9 cellular contexts compared by ENCODE assay signal in genomic region chr9:99000480-99001395, GRCh38. TPM values are rescaled to one million over a fixed set of nuclear protein-coding genes. Genes with fewer than 3 reads are reported as not detected.
DNase-seq lines count a peak whose midpoint lies in the region; ATAC-seq, FAIRE-seq and TF ChIP-seq lines count a peak whose summit lies in the region.
"Had no signal": no experiment of that assay in that cellular context is flagged by ENCODE, and none has a peak within 500 bp of the region (broad histone marks: within the 10 kb centered on the region; RNA-seq: fewer than 3 reads in every experiment).

No MANE protein-coding gene starts in this region.

- no peak overlapping the region for H2AFZ ChIP-seq in endothelial cell of umbilical vein (ENCODE audit: low read depth, low read length)

- H4K20me1 ChIP-seq in endothelial cell of umbilical vein (replicated peaks; ENCODE audit: control insufficient read depth, extremely low read depth, insufficient read depth, low read length): no peaks in the 10 kb centered on the region

- ATAC-seq in HG02870 (IDR thresholded peaks at IDR 0.05; ENCODE audit: unreplicated experiment) (peak; percentile 60), natural killer cell (peak; percentile 59 to 90 (median 80)), upper lobe of left lung (ENCODE audit: low FRiP score in 2 of 2) (peak in 1 of 2 donors; percentile 66)
- peak; percentile 75 for ATAC-seq in activated CD8-positive, alpha-beta T cell treated with anti-CD3 and anti-CD28 coated beads for 36 hours

- 50 to 80% methylated on average over 2 to 5 of the region's 5 CpGs for WGBS in upper lobe of left lung, 2 donors

- H3K4me3 ChIP-seq in endothelial cell of umbilical vein (replicated peaks in 1 of 3; ENCODE audit: insufficient read depth in 1 of 3, low read depth in 1 of 3, low read length in 3 of 3) (no peak overlapping the region), upper lobe of left lung (no peak overlapping the region)

- intact Hi-C loops in activated CD8-positive, alpha-beta T cell treated with anti-CD3 and anti-CD28 coated beads for 36 hours (cut with micrococcal nuclease): loop anchor here (1.0 to 5.0 kb wide), 2 partner anchors 140 to 153 kb away; no protein-coding TSS in a partner anchor
- intact Hi-C loops in endothelial cell of umbilical vein (cut with micrococcal nuclease) (loop anchor here (1.0 kb wide), 3 partner anchors 140 to 184 kb away; no protein-coding TSS in a partner anchor), natural killer cell (cut with micrococcal nuclease) (loop anchor here (1.0 kb wide), 1 partner anchor 140 kb away; no protein-coding TSS in a partner anchor)

- peaks cover 13% of the 10 kb centered on the region for H3K4me1 Mint-ChIP-seq in activated CD8-positive, alpha-beta T cell treated with anti-CD3 and anti-CD28 coated beads for 36 hours (ENCODE audit: low read depth)
- H3K4me1 Mint-ChIP-seq in natural killer cell: peaks cover 46 to 47% of the 10 kb centered on the region in 2 donors

- no peak overlapping the region for H3K27ac Mint-ChIP-seq in activated CD8-positive, alpha-beta T cell treated with anti-CD3 and anti-CD28 coated beads for 36 hours
- H3K27ac Mint-ChIP-seq in natural killer cell: peak overlapping the region in 1 of 2 donors; percentile 54
- H3K27ac Mint-ChIP-seq: activated naive CD8-positive, alpha-beta T cell had no signal

- FAIRE-seq in endothelial cell of umbilical vein (lab: Jason Lieb, UNC): peak; percentile 70

- H3K9me3 ChIP-seq in endothelial cell of umbilical vein (replicated peaks; ENCODE audit: control insufficient read depth, insufficient read depth, low read length): no peaks in the 10 kb centered on the region
- H3K9me3 ChIP-seq in upper lobe of left lung: no peaks in the 10 kb centered on the region

- CTCF ChIA-PET in activated CD8-positive, alpha-beta T cell treated with anti-CD3 and anti-CD28 coated beads for 36 hours (lab: Charles Lee): interaction anchor here (0.6 to 14.7 kb wide), 26 partner anchors 9 to 194 kb away, joined by 3 to 258 read pairs (median 4); no protein-coding TSS in a partner anchor
- CTCF ChIA-PET in endothelial cell of umbilical vein (lab: Charles Lee): interaction anchor here (1.0 to 7.5 kb wide), 11 partner anchors 12 to 184 kb away, joined by 3 to 181 read pairs (median 5); partner anchors contain the start of gene TGFBR1

- no peak overlapping the region for H3K4me2 ChIP-seq in endothelial cell of umbilical vein (ENCODE audit: insufficient read depth, low read length)

- no peaks in the 10 kb centered on the region for H3K36me3 ChIP-seq in endothelial cell of umbilical vein (ENCODE audit: control insufficient read depth in 2 of 2, extremely low read depth in 1 of 2, insufficient read depth in 2 of 2, low read length in 2 of 2)
- H3K36me3 ChIP-seq in upper lobe of left lung: no peaks in the 10 kb centered on the region

- H3K27ac ChIP-seq in endothelial cell of umbilical vein (ENCODE audit: insufficient read depth, low read depth, low read length): no peak overlapping the region
- no peak overlapping the region for H3K27ac ChIP-seq in upper lobe of left lung

- TF ChIP-seq POLR2A in endothelial cell of umbilical vein (IDR thresholded peaks at IDR 0.05; ENCODE audit: low read depth, low read length) (no peak), upper lobe of left lung (IDR thresholded peaks at IDR 0.05) (no peak)

- H3K9ac ChIP-seq in endothelial cell of umbilical vein (replicated peaks; ENCODE audit: extremely low read depth, insufficient read depth, low read length): no peak overlapping the region

- no peak overlapping the region for H3K4me3 Mint-ChIP-seq in activated CD8-positive, alpha-beta T cell treated with anti-CD3 and anti-CD28 coated beads for 36 hours
- H3K4me3 Mint-ChIP-seq in natural killer cell: no peak overlapping the region
- H3K4me3 Mint-ChIP-seq: activated naive CD8-positive, alpha-beta T cell had no signal

- DNase-seq in EH (ENCODE audit: low read depth) (peak; percentile 79), NCI-H69 (lab: John Stamatoyannopoulos, UW) (peak; percentile 71), endothelial cell of umbilical vein (ENCODE audit: low read depth, low spot score) (peak; percentile 60), natural killer cell (peak; percentile 47), upper lobe of left lung (peak; percentile 4 to 62), GOT3 (lab: John Stamatoyannopoulos, UW) (no peak)
- peak; percentile 79 for DNase-seq in activated CD8-positive, alpha-beta T cell treated with anti-CD3 and anti-CD28 coated beads for 36 hours

- no peaks in the 10 kb centered on the region for H3K36me3 Mint-ChIP-seq in activated CD8-positive, alpha-beta T cell treated with anti-CD3 and anti-CD28 coated beads for 36 hours (ENCODE audit: low read depth)
- H3K36me3 Mint-ChIP-seq in natural killer cell: no peaks in the 10 kb centered on the region
- H3K36me3 Mint-ChIP-seq: activated naive CD8-positive, alpha-beta T cell had no signal

- dilution Hi-C loops in endothelial cell of umbilical vein (cut with MboI; ENCODE audit: extremely low pct_ligation_motif_present, low sequenced_read_pairs): no loop called here

- H3K9me3 Mint-ChIP-seq in activated CD8-positive, alpha-beta T cell treated with anti-CD3 and anti-CD28 coated beads for 36 hours: no peaks in the 10 kb centered on the region
- no peaks in the 10 kb centered on the region for H3K9me3 Mint-ChIP-seq in natural killer cell

- no peaks in the 10 kb centered on the region for H3K79me2 ChIP-seq in endothelial cell of umbilical vein (ENCODE audit: control insufficient read depth, insufficient read depth, low read length)

- peak; percentile 83 for TF ChIP-seq CTCF in activated CD8-positive, alpha-beta T cell treated with anti-CD3 and anti-CD28 coated beads for 36 hours (IDR thresholded peaks at IDR 0.05)
- TF ChIP-seq CTCF in endothelial cell of umbilical vein (IDR thresholded peaks at IDR 0.05; ENCODE audit: extremely low read depth in 1 of 2, insufficient read depth in 1 of 2, low read depth in 1 of 2, low read length in 2 of 2) (peak; percentile 54 to 62), natural killer cell (IDR thresholded peaks at IDR 0.05) (peak; percentile 76), upper lobe of left lung (IDR thresholded peaks at IDR 0.05) (peak; percentile 54 to 78 (median 72))

- H3K9me1 ChIP-seq in endothelial cell of umbilical vein (replicated peaks; ENCODE audit: control insufficient read depth, extremely low read depth, insufficient read depth, low read length): no peaks in the 10 kb centered on the region

- BruUV-seq in endothelial cell of umbilical vein (replicated peaks; lab: Mats Ljungman, UMichigan): no TSS peak

- H3K27me3 ChIP-seq in endothelial cell of umbilical vein (ENCODE audit: control insufficient read depth in 2 of 2, insufficient read depth in 2 of 2, low read length in 2 of 2) (peaks cover 0 to 6% of the 10 kb centered on the region in 2 experiments), upper lobe of left lung (no peaks in the 10 kb centered on the region)

- H3K4me1 ChIP-seq in endothelial cell of umbilical vein (ENCODE audit: control insufficient read depth, extremely low read depth, insufficient read depth, low read length) (no peaks in the 10 kb centered on the region), upper lobe of left lung (peaks cover 4 to 14% (median 9%) of the 10 kb centered on the region in 4 donors)

- no peak for TF ChIP-seq EP300 in upper lobe of left lung (IDR thresholded peaks at IDR 0.05)

- POLR2A ChIA-PET in activated CD8-positive, alpha-beta T cell treated with anti-CD3 and anti-CD28 coated beads for 36 hours (lab: Charles Lee): interaction anchor here (0.6 to 1.1 kb wide), 2 partner anchors 137 to 138 kb away, joined by 3 to 5 read pairs; no protein-coding TSS in a partner anchor
- POLR2A ChIA-PET in endothelial cell of umbilical vein (lab: Charles Lee): no interaction called here

- H3K27me3 Mint-ChIP-seq in activated CD8-positive, alpha-beta T cell treated with anti-CD3 and anti-CD28 coated beads for 36 hours: peaks cover 1% of the 10 kb centered on the region
- peaks cover 6 to 7% of the 10 kb centered on the region in 2 donors for H3K27me3 Mint-ChIP-seq in natural killer cell (ENCODE audit: low read depth in 2 of 2)
- H3K27me3 Mint-ChIP-seq: activated naive CD8-positive, alpha-beta T cell had no signal

TF ChIP-seq in endothelial cell of umbilical vein, 7 proteins besides CTCF, POLR2A, EP300 and RAD21:
- no peak for TF ChIP-seq POLR2AphosphoS5 (IDR thresholded peaks at IDR 0.05; ENCODE audit: insufficient read depth, low read depth, low read length)
- no peak for TF ChIP-seq JUN (IDR thresholded peaks at IDR 0.05; ENCODE audit: borderline replicate concordance, insufficient read depth, insufficient read length, low read depth)
- TF ChIP-seq FOS (IDR thresholded peaks at IDR 0.05; ENCODE audit: borderline replicate concordance, insufficient read depth, low read length): no peak
- TF ChIP-seq EZH2 (IDR thresholded peaks at IDR 0.05; ENCODE audit: borderline replicate concordance, low read depth, low read length, severe bottlenecking): no peak
- TF ChIP-seq GATA2 (IDR thresholded peaks at IDR 0.05; ENCODE audit: insufficient read depth, insufficient read length, low read depth, low read length): no peak
- no peak for TF ChIP-seq MYC (IDR thresholded peaks at IDR 0.05; ENCODE audit: low read depth, low read length)
- TF ChIP-seq MAX (IDR thresholded peaks at IDR 0.05; ENCODE audit: insufficient read depth, insufficient read length): no peak

RNA-seq across cellular contexts. Expression of gene COL15A1, which starts 57.0 kb away (rescaled TPM):
- under 1 TPM in 1 of 2 experiments, not detected in 1; 0.07 TPM for total RNA-seq in activated CD8-positive, alpha-beta T cell treated with anti-CD3 and anti-CD28 coated beads for 36 hours
- 0.05 TPM in 1 of 2 replicates, not detected in the other for total RNA-seq in endothelial cell of umbilical vein
- not detected in 2 replicates for polyA plus RNA-seq in endothelial cell of umbilical vein
- not detected in 2 replicates for polyA plus RNA-seq in endothelial cell of umbilical vein (2011; cell fraction: cytosol; rRNA removed)
- not detected in 2 replicates for polyA plus RNA-seq in endothelial cell of umbilical vein (2011; cell fraction: nucleus; rRNA removed)
- polyA plus RNA-seq in endothelial cell of umbilical vein (2012): not detected in 2 replicates
- not detected in 2 replicates for polyA minus RNA-seq in endothelial cell of umbilical vein
- polyA minus RNA-seq in endothelial cell of umbilical vein (2011; cell fraction: cytosol; rRNA and poly(A)+ RNA removed): 1.3 TPM
- not detected in 2 replicates for polyA minus RNA-seq in endothelial cell of umbilical vein (2011; cell fraction: nucleus; rRNA and poly(A)+ RNA removed)
- under 1 TPM; 0.18 to 0.82 (median 0.19) TPM for total RNA-seq in natural killer cell
- total RNA-seq in upper lobe of left lung: 10 to 100 TPM in 1 of 6 donors, 1 to 10 TPM in 5; 1.0 to 17.9 (median 2.7) TPM
